Comparison of ENCODE assay signal across 32 cellular contexts in genomic region chr2:36013064-36013463, GRCh38.
"Had no signal": no experiment of that assay in that cellular context is flagged by ENCODE, and none has a peak within 500 bp of the region (broad histone marks: within the 10 kb centered on the region; RNA-seq: fewer than 3 reads in every experiment).

No MANE protein-coding gene starts in this region.

- H3K4me1 ChIP-seq: adrenal gland, ascending aorta had no signal

- H3K9me3 ChIP-seq: adrenal gland, ascending aorta had no signal

- ATAC-seq: activated CD8-positive, alpha-beta T cell treated with anti-CD3 and anti-CD28 coated beads for 36 hours; activated naive CD4-positive, alpha-beta T cell treated with anti-CD3 and anti-CD28 coated beads, Interleukin-2, amount 50 U/mL, for 72 hours; activated T-cell treated with anti-CD3 and anti-CD28 coated beads, Interleukin-2, amount 50 U/mL, for 4 hours; activated T-cell treated with anti-CD3 and anti-CD28 coated beads, Interleukin-2, amount 50 U/mL, for 72 hours; activated T-helper 17 cell treated with anti-CD3 and anti-CD28 coated beads, Interleukin-2, amount 50 U/mL, for 72 hours; T-cell; T-helper 17 cell had no signal

- DNase-seq: activated B cell treated with CpG ODN at 0.5 μM for 24 hours; activated CD4-positive, alpha-beta memory T cell treated with anti-CD3 and anti-CD28 coated beads for 36 hours; activated CD4-positive, alpha-beta T cell treated with anti-CD3 and anti-CD28 coated beads for 4 hours; activated CD4-positive, alpha-beta T cell treated with anti-CD3 and anti-CD28 coated beads, Interleukin-2, amount 10 ng/mL, durations not matched to agents 24 days and 14 days; activated CD4-positive, alpha-beta T cell treated with anti-CD3 and anti-CD28 coated beads, Interleukin-2, amount 50 U/mL, for 1 hour; activated CD4-positive, alpha-beta T cell treated with anti-CD3 and anti-CD28 coated beads, Interleukin-2, amount 50 U/mL, for 4 hours; activated CD4-positive, CD25-positive, alpha-beta regulatory T cell treated with anti-CD3 and anti-CD28 coated beads, Interleukin-2, amount 50 U/mL, for 72 hours; activated CD8-positive, alpha-beta memory T cell treated with anti-CD3 and anti-CD28 coated beads, Interleukin-2, amount 50 U/mL, for 4 hours; activated CD8-positive, alpha-beta T cell treated with anti-CD3 and anti-CD28 coated beads for 36 hours; activated effector memory CD4-positive, alpha-beta T cell treated with anti-CD3 and anti-CD28 coated beads, Interleukin-2, amount 50 U/mL, for 16 hours; activated gamma-delta T cell treated with Interleukin-2 at 50 U/mL for 16 hours; activated naive CD4-positive, alpha-beta T cell; activated naive CD4-positive, alpha-beta T cell treated with anti-CD3 and anti-CD28 coated beads for 36 hours; activated naive CD4-positive, alpha-beta T cell treated with anti-CD3 and anti-CD28 coated beads, Interleukin-2, amount 50 U/mL, for 16 hours; activated naive CD8-positive, alpha-beta T cell treated with anti-CD3 and anti-CD28 coated beads for 36 hours; activated T-cell treated with anti-CD3 and anti-CD28 coated beads for 4 hours; activated T-cell treated with anti-CD3 and anti-CD28 coated beads, Interleukin-2, amount 50 U/mL, for 1 hour; activated T-cell treated with anti-CD3 and anti-CD28 coated beads, Interleukin-2, amount 50 U/mL, for 4 hours; activated T-cell treated with anti-CD3 and anti-CD28 coated beads, Interleukin-2, amount 50 U/mL, for 72 hours; adrenal gland; amygdala; anterior cingulate cortex; caudate nucleus; cerebellar nuclear complex; T-cell; T-helper 17 cell; T-helper 9 cell had no signal

- H3K4me3 ChIP-seq: adrenal gland, ascending aorta, cardiac muscle cell had no signal

- H3K27ac ChIP-seq: adrenal gland, ascending aorta, cardiac muscle cell, VCaP had no signal

- H3K36me3 ChIP-seq: adrenal gland, ascending aorta, cardiac muscle cell had no signal

- H3K27me3 ChIP-seq: adrenal gland, ascending aorta, cardiac muscle cell had no signal
